In the genomic region with DNA sequence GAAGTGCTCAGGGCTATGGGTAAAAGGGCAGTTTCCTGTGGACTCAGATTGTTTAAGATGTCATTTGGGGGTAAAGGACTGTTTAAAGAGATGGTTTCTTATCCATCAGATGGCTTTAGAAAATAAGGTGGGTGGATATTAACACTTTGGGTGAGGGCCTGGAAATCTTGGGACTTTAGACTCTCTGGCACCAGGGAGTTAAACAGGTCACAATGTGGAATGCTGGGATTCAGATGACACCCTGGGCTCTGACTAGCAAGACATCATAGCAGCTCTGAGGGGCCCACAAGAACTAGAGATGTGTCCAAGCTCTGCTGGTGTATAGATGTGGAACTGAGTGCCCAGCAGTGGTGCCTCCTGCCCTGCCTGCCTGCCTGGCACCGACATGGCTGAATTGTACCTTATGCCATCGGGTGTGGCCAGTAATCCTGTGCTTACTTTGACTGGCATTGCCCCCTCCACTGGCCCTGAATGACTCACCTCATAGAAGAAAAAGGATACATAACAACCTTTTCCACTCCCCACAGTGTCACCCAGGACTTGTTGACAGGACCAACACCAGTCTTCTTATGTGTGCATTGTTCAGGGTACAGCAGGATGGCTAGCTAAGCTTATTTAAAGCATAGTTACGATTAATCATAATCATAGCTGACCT, we compare ENCODE assay signal across 23 cellular contexts.
DNase-seq lines count a peak whose midpoint lies in the region; ATAC-seq and TF ChIP-seq lines count a peak whose summit lies in the region.
"Had no signal": no experiment of that assay in that cellular context is flagged by ENCODE, and none has a peak within 500 bp of the region (broad histone marks: within the 10 kb centered on the region; RNA-seq: fewer than 3 reads in every experiment).

No MANE protein-coding gene starts in this region.

- no peaks in the 10 kb centered on the region for H3K36me3 Mint-ChIP-seq in chondrocyte (ENCODE audit: low read depth)
- no peaks in the 10 kb centered on the region for H3K36me3 Mint-ChIP-seq in T-cell

- H3K4me1 Mint-ChIP-seq in chondrocyte (ENCODE audit: low read depth) (peaks cover 7% of the 10 kb centered on the region), T-cell (no peaks in the 10 kb centered on the region)

- H3K4me3 Mint-ChIP-seq in chondrocyte (ENCODE audit: unreplicated experiment): no peak overlapping the region
- no peak overlapping the region for H3K4me3 Mint-ChIP-seq in T-cell

- intact Hi-C loops in heart right ventricle (cut with DNase I) (no loop called here), left cardiac atrium (cut with DNase I) (no loop called here), transverse colon (cut with DNase I; ENCODE audit: low total_unique reads) (no loop called here)

- H3K27me3 Mint-ChIP-seq in chondrocyte (ENCODE audit: low read depth) (peaks cover 2% of the 10 kb centered on the region), T-cell (no peaks in the 10 kb centered on the region)

- TF ChIP-seq EP300 in transverse colon (IDR thresholded peaks at IDR 0.05; ENCODE audit: low read depth): no peak

- H3K9me3 ChIP-seq in heart right ventricle (no peaks in the 10 kb centered on the region), WERI-Rb-1 (ENCODE audit: severe bottlenecking) (no peaks in the 10 kb centered on the region), liver (ENCODE audit: control insufficient read depth in 4 of 4, low read length in 3 of 4) (no peaks in the 10 kb centered on the region), transverse colon (no peaks in the 10 kb centered on the region)
- H3K9me3 ChIP-seq: A549, BE2C had no signal

- H3K9me3 Mint-ChIP-seq in chondrocyte (ENCODE audit: low read depth): no peaks in the 10 kb centered on the region
- H3K9me3 Mint-ChIP-seq in T-cell: no peaks in the 10 kb centered on the region

- no peak for TF ChIP-seq POLR2A in transverse colon (IDR thresholded peaks at IDR 0.05)

- H3K4me1 ChIP-seq in heart right ventricle (peaks cover 0 to 18% (median 0%) of the 10 kb centered on the region in 9 donors), liver (ENCODE audit: control insufficient read depth in 4 of 4, insufficient read depth in 4 of 4, low read length in 3 of 4) (peaks cover 0 to 10% (median 2%) of the 10 kb centered on the region in 4 donors), transverse colon (peaks cover 0 to 46% (median 15%) of the 10 kb centered on the region in 4 donors)
- H3K4me1 ChIP-seq: BE2C had no signal

- in situ Hi-C loops in transverse colon (cut with MboI; ENCODE audit: low pct_ligation_motif_present in 1 of 4, low pct_unique_long_range_greater_than_20kb in 1 of 4, low sequenced_read_pairs in 3 of 4): no loop called here

- POLR2A ChIA-PET in T-cell (lab: Charles Lee): no interaction called here

- ATAC-seq in heart right ventricle (peak in 6 of 8 donors; percentile 20 to 89 (median 53)), left cardiac atrium (no peak), GM18511 (IDR thresholded peaks at IDR 0.05; ENCODE audit: unreplicated experiment) (no peak), T-cell (replicated peaks in 1 of 4) (no peak)
- ATAC-seq: A549, Panc1 had no signal

- no peak overlapping the region for H3K27ac ChIP-seq in heart right ventricle
- H3K27ac ChIP-seq in WERI-Rb-1: peak overlapping the region; percentile 77; the same call in 1 of the 2 replicates
- no peak overlapping the region for H3K27ac ChIP-seq in liver (ENCODE audit: low read depth in 1 of 2, low read length in 2 of 2)
- peak overlapping the region in 3 of 4 donors; percentile 8 to 75 (median 71) for H3K27ac ChIP-seq in transverse colon
- H3K27ac ChIP-seq: A549, HL-60 had no signal

- TF ChIP-seq RAD21 in liver (IDR thresholded peaks at IDR 0.05): no peak

- H3K4me3 ChIP-seq in heart right ventricle (no peak overlapping the region), WERI-Rb-1 (ENCODE audit: low read depth, low read length) (no peak overlapping the region), liver (ENCODE audit: low read depth in 1 of 3, low read length in 3 of 3) (no peak overlapping the region), transverse colon (no peak overlapping the region)
- H3K4me3 ChIP-seq: A549 had no signal

- no peak for TF ChIP-seq CTCF in heart right ventricle (IDR thresholded peaks at IDR 0.05)
- TF ChIP-seq CTCF in WERI-Rb-1 (IDR thresholded peaks at IDR 0.05; ENCODE audit: low read depth, low read length): no peak
- no peak for TF ChIP-seq CTCF in liver (IDR thresholded peaks at IDR 0.05; ENCODE audit: low read depth, low read length, missing input control)
- TF ChIP-seq CTCF in transverse colon (IDR thresholded peaks at IDR 0.05): no peak
- no peak for TF ChIP-seq CTCF in chondrocyte (IDR thresholded peaks at IDR 0.05)

- H3K36me3 ChIP-seq in heart right ventricle: no peaks in the 10 kb centered on the region
- no peaks in the 10 kb centered on the region for H3K36me3 ChIP-seq in WERI-Rb-1
- peaks cover 0 to 5% (median 0%) of the 10 kb centered on the region in 4 donors for H3K36me3 ChIP-seq in liver (ENCODE audit: control insufficient read depth in 4 of 4, insufficient read depth in 3 of 4, low read depth in 1 of 4, low read length in 3 of 4)
- no peaks in the 10 kb centered on the region for H3K36me3 ChIP-seq in transverse colon
- H3K36me3 ChIP-seq: BE2C had no signal

- no peak for DNase-seq in heart right ventricle
- DNase-seq in left cardiac atrium: no peak
- no peak for DNase-seq in WERI-Rb-1
- DNase-seq in transverse colon: peak; percentile 70
- no peak for DNase-seq in chondrocyte (ENCODE audit: low spot score)
- no peak for DNase-seq in T-cell
- DNase-seq: BE2C; DMS79 treated with DMSO at 0.1 percent for 48 hours; GOT3; HCEC 1CT; KBM-7; NCI-H1092 treated with DMSO at 0.1 percent for 48 hours; NCI-H1436 treated with DMSO at 0.1 percent for 48 hours; NCI-H1930; NCI-H2227 treated with DMSO at 0.1 percent for 48 hours; NCI-H510A; NCI-H774; NK-92 treated with Interleukin-12 subunit alpha and Interleukin-12 subunit beta, amount 100 ng/mL, for 24 hours had no signal

- H3K9ac ChIP-seq in liver (ENCODE audit: low read depth in 1 of 2, low read length in 2 of 2): no peak overlapping the region

- 66 to 78% methylated on average over 3 of the region's 3 CpGs for WGBS in heart right ventricle, 2 donors
- WGBS in liver: 85% methylated on average over 3 of the region's 3 CpGs
- 68 to 100% methylated on average over 1 to 3 of the region's 3 CpGs for WGBS in transverse colon (ENCODE audit: low coverage in 1 of 2), 2 donors

- no peak overlapping the region for H3K27ac Mint-ChIP-seq in chondrocyte (ENCODE audit: unreplicated experiment)
- no peak overlapping the region for H3K27ac Mint-ChIP-seq in T-cell

- H3K27me3 ChIP-seq in heart right ventricle (no peaks in the 10 kb centered on the region), WERI-Rb-1 (ENCODE audit: insufficient read depth, low read depth, severe bottlenecking) (no peaks in the 10 kb centered on the region), liver (ENCODE audit: control insufficient read depth in 4 of 4, insufficient read depth in 4 of 4, low read length in 3 of 4) (no peaks in the 10 kb centered on the region), transverse colon (no peaks in the 10 kb centered on the region)
- H3K27me3 ChIP-seq: BE2C had no signal

- CTCF ChIA-PET in T-cell (lab: Charles Lee): no interaction called here

TF ChIP-seq in liver, 16 proteins besides CTCF, POLR2A, EP300 and RAD21:
- TF ChIP-seq EGR1 (IDR thresholded peaks at IDR 0.05; ENCODE audit: low read depth in 2 of 2) (peak in 1 of 2 donors; percentile 16), HNF4G (IDR thresholded peaks at IDR 0.05) (peak; percentile 23), FOXA1 (IDR thresholded peaks at IDR 0.05) (no peak), FOXA2 (IDR thresholded peaks at IDR 0.05) (no peak), HNF4A (conservative IDR thresholded peaks at IDR 0.05) (peak; percentile 73 to 75), RXRA (IDR thresholded peaks at IDR 0.05) (peak in 1 of 2 donors; percentile 36)
- TF ChIP-seq, protein P1, sequence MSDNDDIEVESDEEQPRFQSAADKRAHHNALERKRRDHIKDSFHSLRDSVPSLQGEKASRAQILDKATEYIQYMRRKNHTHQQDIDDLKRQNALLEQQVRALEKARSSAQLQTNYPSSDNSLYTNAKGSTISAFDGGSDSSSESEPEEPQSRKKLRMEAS (IDR thresholded peaks at IDR 0.05): no peak

Comparison
In these comparisons a context has a peak if more than half of its experiments do, and no peak if none do; other contexts are left out.
1. ATAC-seq: peak in heart right ventricle (6 of 8); none in left cardiac atrium (0 of 2), GM18511 (single experiment) and T-cell (0 of 4).
2. H3K27ac ChIP-seq: peak in WERI-Rb-1 (single experiment) and transverse colon (3 of 4); none in heart right ventricle (0 of 10) and liver (0 of 2).